Comparison of ENCODE assay signal across 24 cellular contexts in genomic region chr20:19742974-19743649, GRCh38. TPM values are rescaled to one million over a fixed set of nuclear protein-coding genes. Genes with fewer than 3 reads are reported as not detected.
DNase-seq lines count a peak whose midpoint lies in the region; ATAC-seq and TF ChIP-seq lines count a peak whose summit lies in the region.
"Had no signal": no experiment of that assay in that cellular context is flagged by ENCODE, and none has a peak within 500 bp of the region (broad histone marks: within the 10 kb centered on the region; RNA-seq: fewer than 3 reads in every experiment).

No MANE protein-coding gene starts in this region.

- peaks cover 16% of the 10 kb centered on the region for H3K9me3 Mint-ChIP-seq in type B pancreatic cell
- H3K9me3 Mint-ChIP-seq: activated CD4-positive, alpha-beta T cell treated with anti-CD3 and anti-CD28 coated beads, Interleukin-2, amount 10 ng/mL, durations not matched to agents 7 days and 5 days had no signal

- no peaks in the 10 kb centered on the region for H3K9me2 ChIP-seq in HCT116 (ENCODE audit: insufficient read depth)

- peaks cover 16% of the 10 kb centered on the region for H3K4me1 Mint-ChIP-seq in type B pancreatic cell (ENCODE audit: unreplicated experiment)
- no peaks in the 10 kb centered on the region for H3K4me1 Mint-ChIP-seq in T-helper 17 cell
- H3K4me1 Mint-ChIP-seq: activated CD4-positive, alpha-beta T cell treated with anti-CD3 and anti-CD28 coated beads, Interleukin-2, amount 10 ng/mL, durations not matched to agents 7 days and 5 days had no signal

- no peak overlapping the region for H3K4me2 ChIP-seq in HCT116 (ENCODE audit: low read length)

- ATAC-seq in HCT116 (no peak), esophagus mucosa (peak; percentile 30), GM21515 (IDR thresholded peaks at IDR 0.05; ENCODE audit: unreplicated experiment) (no peak), T-helper 17 cell (no peak)
- ATAC-seq: mucosa of descending colon, Panc1 had no signal

- no peaks in the 10 kb centered on the region; the same call in 1 of the 2 replicates for H3K27me3 ChIP-seq in HCT116 (ENCODE audit: insufficient read depth, low read length)
- H3K27me3 ChIP-seq in testis: no peaks in the 10 kb centered on the region
- H3K27me3 ChIP-seq: ascending aorta, SJCRH30, uterus had no signal

- H4K20me1 ChIP-seq in HCT116 (ENCODE audit: insufficient read depth): no peaks in the 10 kb centered on the region

- POLR2A ChIA-PET in HCT116 (lab: Charles Lee): no interaction called here

- H3K9me3 ChIP-seq in HCT116 (ENCODE audit: control insufficient read depth in 1 of 2, insufficient read depth in 1 of 2, low read depth in 1 of 2, low read length in 2 of 2) (no peaks in the 10 kb centered on the region), testis (no peaks in the 10 kb centered on the region), T-helper 17 cell (ENCODE audit: control insufficient read depth, low read length, poor library complexity, severe bottlenecking) (no peaks in the 10 kb centered on the region)
- H3K9me3 ChIP-seq: ascending aorta, mucosa of descending colon, uterus had no signal

- DNase-seq in HCT116 (ENCODE audit: low read depth, low spot score): no peak
- DNase-seq in NCI-H510A treated with DMSO at 0.1 percent for 48 hours (lab: John Stamatoyannopoulos, UW): peak; percentile 9
- no peak for DNase-seq in type B pancreatic cell (ENCODE audit: extremely low spot score, unreplicated experiment)
- DNase-seq in testis: no peak
- no peak for DNase-seq in T-helper 17 cell
- DNase-seq: activated CD4-positive, alpha-beta T cell treated with anti-CD3 and anti-CD28 coated beads, Interleukin-2, amount 10 ng/mL, durations not matched to agents 7 days and 5 days; activated CD8-positive, alpha-beta memory T cell treated with anti-CD3 and anti-CD28 coated beads, Interleukin-2, amount 50 U/mL, for 48 hours; caudate nucleus; DMS79 treated with DMSO at 0.1 percent for 48 hours; dorsolateral prefrontal cortex; immature natural killer cell; mucosa of descending colon; NCI-H146; uterus; WERI-Rb-1 had no signal

- H3K4me3 ChIP-seq in HCT116 (replicated peaks in 1 of 2; ENCODE audit: low read depth in 1 of 2, low read length in 2 of 2): no peak overlapping the region
- H3K4me3 ChIP-seq in testis: no peak overlapping the region
- H3K4me3 ChIP-seq: ascending aorta, dorsolateral prefrontal cortex, mucosa of descending colon, SJCRH30, uterus had no signal

- no peak for TF ChIP-seq POLR2A in HCT116 (IDR thresholded peaks at IDR 0.05; ENCODE audit: borderline replicate concordance, extremely low read depth, insufficient read depth, insufficient read length)
- no peak for TF ChIP-seq POLR2A in testis (IDR thresholded peaks at IDR 0.05)

- no peak overlapping the region for H2AFZ ChIP-seq in HCT116 (ENCODE audit: low read depth, low read length, poor library complexity, severe bottlenecking)

- no peaks in the 10 kb centered on the region for H3K36me3 ChIP-seq in HCT116 (ENCODE audit: control insufficient read depth in 1 of 2, insufficient read depth in 2 of 2, low read length in 2 of 2)
- no peaks in the 10 kb centered on the region for H3K36me3 ChIP-seq in testis (ENCODE audit: low read depth, missing control alignments)
- H3K36me3 ChIP-seq: ascending aorta, SJCRH30, uterus, WERI-Rb-1 had no signal

- H3K4me3 Mint-ChIP-seq in type B pancreatic cell: no peak overlapping the region
- no peak overlapping the region for H3K4me3 Mint-ChIP-seq in T-helper 17 cell
- H3K4me3 Mint-ChIP-seq: activated CD4-positive, alpha-beta T cell treated with anti-CD3 and anti-CD28 coated beads, Interleukin-2, amount 10 ng/mL, durations not matched to agents 7 days and 5 days; activated naive CD8-positive, alpha-beta T cell; immature natural killer cell; T-helper 1 cell treated with Interleukin-12 subunit alpha and Interleukin-12 subunit beta and Interleukin-4 antibody, amounts not matched to agents 30 μg/mL and 1 μg/mL, for 36 hours had no signal

- H3K27me3 Mint-ChIP-seq in type B pancreatic cell (no peaks in the 10 kb centered on the region), T-helper 17 cell (peaks cover 31% of the 10 kb centered on the region)
- H3K27me3 Mint-ChIP-seq: progenitor cell of endocrine pancreas had no signal

- no peak overlapping the region for H3K9ac ChIP-seq in HCT116 (ENCODE audit: low read length)

- CTCF ChIA-PET in HCT116 (lab: Charles Lee): no interaction called here

- no TSS peak for BruUV-seq in HCT116 (replicated peaks; lab: Mats Ljungman, UMichigan)

- H3K27ac Mint-ChIP-seq in type B pancreatic cell (peak overlapping the region; percentile 61), T-helper 17 cell (no peak overlapping the region)
- H3K27ac Mint-ChIP-seq: activated CD4-positive, alpha-beta T cell treated with anti-CD3 and anti-CD28 coated beads, Interleukin-2, amount 10 ng/mL, durations not matched to agents 7 days and 5 days; activated naive CD8-positive, alpha-beta T cell; activated T-helper 2 cell treated with anti-CD3 and anti-CD28 coated beads, Interferon-gamma antibody, Interleukin-2, Interleukin-4, amounts not matched to agents 10 μg/mL and 5 μg/mL and 100 μg/mL, durations not matched to agents 14 hours and 24 hours and 36 hours; immature natural killer cell; progenitor cell of endocrine pancreas; T-helper 1 cell treated with Interleukin-12 subunit alpha and Interleukin-12 subunit beta and Interleukin-4 antibody, amounts not matched to agents 30 μg/mL and 1 μg/mL, for 36 hours had no signal

- no peak for TF ChIP-seq CTCF in HCT116 (IDR thresholded peaks at IDR 0.05 in 2 of 3, conservative IDR thresholded peaks at IDR 0.05 in 1 of 3; ENCODE audit: borderline replicate concordance in 1 of 3, insufficient read depth in 1 of 3, low read depth in 2 of 3, low read length in 2 of 3)
- TF ChIP-seq CTCF in type B pancreatic cell (conservative IDR thresholded peaks at IDR 0.05): no peak
- no peak for TF ChIP-seq CTCF in testis (IDR thresholded peaks at IDR 0.05)

- H3K79me2 ChIP-seq in HCT116 (ENCODE audit: insufficient read depth, low read length): no peaks in the 10 kb centered on the region

- intact Hi-C loops in HCT116 (cut with micrococcal nuclease): no loop called here
- intact Hi-C loops in testis (cut with DNase I; ENCODE audit: low total_unique reads): no loop called here

- RAD21 ChIA-PET in HCT116 (lab: Charles Lee; ENCODE audit: low non-redundant PET in 1 of 2, low total read pairs in 2 of 2, uncharacterized antibody in 2 of 2, unreplicated experiment in 2 of 2): no interaction called here

- H3K36me3 Mint-ChIP-seq in type B pancreatic cell: peaks cover 8% of the 10 kb centered on the region
- H3K36me3 Mint-ChIP-seq in T-helper 17 cell (ENCODE audit: low read depth): no peaks in the 10 kb centered on the region
- H3K36me3 Mint-ChIP-seq: activated naive CD8-positive, alpha-beta T cell; immature natural killer cell had no signal

- H3K27ac ChIP-seq in HCT116 (ENCODE audit: low read depth, low read length) (no peak overlapping the region), testis (no peak overlapping the region)
- H3K27ac ChIP-seq: ascending aorta, uterus, WERI-Rb-1 had no signal

- WGBS in testis, 2 donors: 94% methylated on average over 9 of the region's 9 CpGs

- H3K4me1 ChIP-seq in HCT116 (ENCODE audit: control insufficient read depth in 1 of 2, insufficient read depth in 2 of 2, low read length in 2 of 2) (peaks cover 0 to 8% of the 10 kb centered on the region in 2 experiments; a peak in 1 of 4 replicates), testis (no peaks in the 10 kb centered on the region)
- H3K4me1 ChIP-seq: ascending aorta, uterus had no signal

- no peak for TF ChIP-seq RAD21 in HCT116 (IDR thresholded peaks at IDR 0.05; ENCODE audit: low read depth)

TF ChIP-seq in HCT116, 20 proteins besides CTCF, POLR2A, EP300 and RAD21:
- TF ChIP-seq EZH2 (IDR thresholded peaks at IDR 0.05) (no peak), CEBPB (IDR thresholded peaks at IDR 0.05; ENCODE audit: low read depth) (0 out of 2 replicates have a peak, but pooled peaks have one; percentile 17)

RNA-seq across cellular contexts. Expression of gene RIN2, which starts 14.9 kb away (rescaled TPM):
- 1.5 TPM for total RNA-seq in HCT116 (2021; ENCODE audit: unreplicated experiment)
- polyA plus RNA-seq in HCT116 (2012): 0.37 and 0.53 TPM in 2 replicates
- total RNA-seq in esophagus mucosa: 42.3 TPM
- 44.8 and 46.8 TPM in 2 replicates for total RNA-seq in type B pancreatic cell (ENCODE audit: low replicate concordance)
- total RNA-seq in testis: 10 to 100 TPM; 16.0 to 29.2 TPM
- polyA plus RNA-seq in testis (ENCODE audit: insufficient read depth, low read depth, low replicate concordance): 9.1 TPM
- total RNA-seq in T-helper 17 cell: 1 to 10 TPM; 1.0 to 1.2 TPM
- total RNA-seq: activated CD4-positive, alpha-beta T cell treated with anti-CD3 and anti-CD28 coated beads, Interleukin-2, amount 10 ng/mL, durations not matched to agents 7 days and 5 days; activated T-helper 2 cell treated with anti-CD3 and anti-CD28 coated beads, Interferon-gamma antibody, Interleukin-2, Interleukin-4, amounts not matched to agents 10 μg/mL and 5 μg/mL and 100 μg/mL, durations not matched to agents 14 hours and 24 hours and 36 hours had no signal
- polyA plus RNA-seq: immature natural killer cell had no signal
